Comparison of ENCODE assay signal across 1 cellular context in genomic region chr16:88638323-88639230, GRCh38.
A peak's percentile ranks its signal among the peaks of the same experiment; 100 is the strongest.
TF ChIP-seq lines count a peak whose summit lies in the region.

Gene IL17C (plus strand): TSS chr16:88638572. CDS start chr16:88638642, 70 bp downstream.

TF ChIP-seq in GM12878, 131 proteins besides CTCF, POLR2A, EP300 and RAD21:
- no peak for TF ChIP-seq SKIL (IDR thresholded peaks at IDR 0.05; ENCODE audit: low read depth, poor library complexity, severe bottlenecking)
- no peak for TF ChIP-seq ELK1 (IDR thresholded peaks at IDR 0.05; ENCODE audit: low read depth, low read length)
- peak; percentile 78 for TF ChIP-seq TCF12 (IDR thresholded peaks at IDR 0.05; ENCODE audit: low read depth, low read length)
- no peak for TF ChIP-seq CHD1 (IDR thresholded peaks at IDR 0.05; ENCODE audit: low read depth, low read length)
- peak; percentile 74; the same call in 1 of the 2 replicates for TF ChIP-seq TCF3 (IDR thresholded peaks at IDR 0.05; ENCODE audit: borderline replicate concordance, insufficient read depth, low read depth, low read length)
